In the genomic region with DNA sequence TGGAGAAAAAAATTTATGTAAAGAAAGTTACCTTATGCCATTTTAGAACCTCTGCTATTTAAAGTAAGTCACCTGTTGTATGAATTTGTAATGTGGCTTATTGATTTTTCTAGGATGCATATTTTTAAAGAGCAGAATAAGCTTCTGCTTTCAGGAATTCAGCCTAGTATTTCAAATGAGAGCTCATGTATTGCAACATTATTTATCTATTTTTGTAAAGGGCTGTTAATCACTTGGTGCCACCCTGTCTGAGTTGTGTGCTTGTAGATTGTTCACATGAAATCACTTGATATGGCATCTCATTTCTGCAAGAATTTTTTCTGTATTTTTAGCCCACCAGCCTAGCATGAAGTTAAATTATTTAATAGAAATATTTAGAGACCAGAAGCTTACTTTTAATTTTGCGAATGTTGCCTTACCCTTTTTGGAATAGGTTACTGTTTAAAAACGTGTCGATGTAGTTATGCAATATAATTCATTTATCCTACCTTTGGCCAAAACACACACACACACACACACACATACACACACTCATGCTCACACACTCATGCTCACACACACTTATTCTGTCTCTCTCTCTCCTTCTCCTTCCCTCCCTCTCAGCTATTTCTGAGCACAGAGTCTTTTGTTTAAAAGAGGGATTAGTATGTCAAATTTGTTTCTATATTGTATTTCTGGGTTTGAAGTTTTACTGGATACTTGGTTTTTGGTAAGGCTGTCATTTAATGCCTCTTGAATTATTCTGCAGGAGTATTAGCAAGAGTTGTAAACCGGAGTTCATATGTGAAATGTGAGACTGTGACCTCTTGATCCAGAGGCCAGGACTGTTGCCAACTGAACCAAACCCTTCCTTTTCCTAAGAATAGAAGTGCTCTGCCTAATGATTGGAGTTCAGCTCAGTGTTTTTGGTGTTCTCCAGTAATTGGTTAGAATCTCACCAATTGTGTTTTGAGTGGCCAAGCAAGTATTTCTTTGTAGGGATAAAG, we compare ENCODE assay signal across 11 cellular contexts. TPM values are rescaled to one million over a fixed set of nuclear protein-coding genes. Genes with fewer than 3 reads are reported as not detected.
DNase-seq lines count a peak whose midpoint lies in the region; ATAC-seq and TF ChIP-seq lines count a peak whose summit lies in the region.
"Had no signal": no experiment of that assay in that cellular context is flagged by ENCODE, and none has a peak within 500 bp of the region (broad histone marks: within the 10 kb centered on the region; RNA-seq: fewer than 3 reads in every experiment).

No MANE protein-coding gene starts in this region.

- no peak for TF ChIP-seq POLR2A in gastroesophageal sphincter (IDR thresholded peaks at IDR 0.05)

- ATAC-seq in RWPE2 (ENCODE audit: low read depth), result peak; percentile 66
- ATAC-seq in gastroesophageal sphincter, result peak; percentile 60
- ATAC-seq in GM19397 (IDR thresholded peaks at IDR 0.05; ENCODE audit: unreplicated experiment), result no peak
- no peak for ATAC-seq in GM21390 (IDR thresholded peaks at IDR 0.05; ENCODE audit: unreplicated experiment)
- ATAC-seq in HG02870 (IDR thresholded peaks at IDR 0.05; ENCODE audit: unreplicated experiment), result no peak
- ATAC-seq: CD8-positive, alpha-beta T cell had no signal

- H3K27me3 Mint-ChIP-seq in Calu3 (ENCODE audit: unreplicated experiment) (no peaks in the 10 kb centered on the region), progenitor cell of endocrine pancreas (no peaks in the 10 kb centered on the region)

- H3K27ac Mint-ChIP-seq in Calu3 (ENCODE audit: unreplicated experiment) (peak overlapping the region; percentile 59), progenitor cell of endocrine pancreas (peak overlapping the region; percentile 15)
- H3K27ac Mint-ChIP-seq: CD8-positive, alpha-beta T cell had no signal

- CTCF ChIA-PET in Calu3 (lab: Charles Lee), result interaction anchor here (0.7 kb wide), 2 partner anchors 12 to 118 kb away, joined by 3 read pairs; no protein-coding TSS in a partner anchor

- H3K4me3 Mint-ChIP-seq in Calu3 (ENCODE audit: low read depth, unreplicated experiment), result peak overlapping the region; percentile 15
- no peak overlapping the region for H3K4me3 Mint-ChIP-seq in progenitor cell of endocrine pancreas (ENCODE audit: low read depth)
- H3K4me3 Mint-ChIP-seq: CD8-positive, alpha-beta T cell had no signal

- DNase-seq in Calu3, result no peak
- DNase-seq in RWPE2 (ENCODE audit: low spot score), result no peak
- no peak for DNase-seq in progenitor cell of endocrine pancreas (ENCODE audit: low spot score, unreplicated experiment)
- no peak for DNase-seq in NCI-H1694 (lab: John Stamatoyannopoulos, UW)
- DNase-seq: activated CD4-positive, alpha-beta T cell treated with anti-CD3 and anti-CD28 coated beads for 48 hours; CD8-positive, alpha-beta T cell had no signal

- H3K4me1 Mint-ChIP-seq in Calu3 (ENCODE audit: low read depth, unreplicated experiment) (peaks cover 34% of the 10 kb centered on the region), progenitor cell of endocrine pancreas (ENCODE audit: low read depth) (peaks cover 43% of the 10 kb centered on the region)

- no peaks in the 10 kb centered on the region for H3K9me3 Mint-ChIP-seq in Calu3 (ENCODE audit: low read depth, unreplicated experiment)
- no peaks in the 10 kb centered on the region for H3K9me3 Mint-ChIP-seq in progenitor cell of endocrine pancreas (ENCODE audit: low read depth)
- H3K9me3 Mint-ChIP-seq: CD8-positive, alpha-beta T cell had no signal

- no peak overlapping the region for H3K4me3 ChIP-seq in RWPE2 (ENCODE audit: severe bottlenecking)
- no peak overlapping the region for H3K4me3 ChIP-seq in gastroesophageal sphincter

- WGBS in gastroesophageal sphincter (ENCODE audit: low coverage in 1 of 2), 2 donors, result 6 to 13% methylated on average over 4 of the region's 4 CpGs

- H3K4me1 ChIP-seq in RWPE2 (ENCODE audit: insufficient read depth, poor library complexity, severe bottlenecking), result peaks cover 45% of the 10 kb centered on the region
- peaks cover 11 to 98% (median 31%) of the 10 kb centered on the region in 3 donors for H3K4me1 ChIP-seq in gastroesophageal sphincter

- H3K36me3 Mint-ChIP-seq in Calu3 (ENCODE audit: insufficient read depth, unreplicated experiment) (peaks cover 11% of the 10 kb centered on the region), progenitor cell of endocrine pancreas (ENCODE audit: insufficient read depth) (peaks cover 11% of the 10 kb centered on the region)
- H3K36me3 Mint-ChIP-seq: CD8-positive, alpha-beta T cell had no signal

- peak overlapping the region; percentile 33 for H3K27ac ChIP-seq in RWPE2 (ENCODE audit: poor library complexity, severe bottlenecking)
- H3K27ac ChIP-seq in gastroesophageal sphincter, result peak overlapping the region; percentile 49 to 75 (median 64)
- H3K27ac ChIP-seq: KMS-11 had no signal

- no TSS peak for BruUV-seq in Calu3 (replicated peaks; lab: Mats Ljungman, UMichigan)

- intact Hi-C loops in Calu3 (cut with micrococcal nuclease; ENCODE audit: unreplicated experiment), result no loop called here

- H3K9me3 ChIP-seq in RWPE2 (ENCODE audit: severe bottlenecking) (no peaks in the 10 kb centered on the region), gastroesophageal sphincter (no peaks in the 10 kb centered on the region)

- TF ChIP-seq CTCF in Calu3 (IDR thresholded peaks at IDR 0.05; ENCODE audit: unreplicated experiment) (no peak), RWPE2 (IDR thresholded peaks at IDR 0.05; ENCODE audit: poor library complexity, severe bottlenecking) (no peak), gastroesophageal sphincter (IDR thresholded peaks at IDR 0.05) (no peak), progenitor cell of endocrine pancreas (IDR thresholded peaks at IDR 0.05; ENCODE audit: unreplicated experiment) (no peak)

- TF ChIP-seq EP300 in gastroesophageal sphincter (IDR thresholded peaks at IDR 0.05), result no peak

- peaks cover 45% of the 10 kb centered on the region for H3K36me3 ChIP-seq in RWPE2 (ENCODE audit: low read depth)
- H3K36me3 ChIP-seq in gastroesophageal sphincter, result no peaks in the 10 kb centered on the region

- H3K27me3 ChIP-seq in RWPE2 (ENCODE audit: insufficient read depth, poor library complexity, severe bottlenecking) (no peaks in the 10 kb centered on the region), gastroesophageal sphincter (no peaks in the 10 kb centered on the region)

RNA-seq across cellular contexts. Expression of a gene that starts 34.4 kb away (rescaled TPM):
- 57.5 and 64.7 TPM in 2 replicates for total RNA-seq in Calu3 (2022)
- total RNA-seq in gastroesophageal sphincter, result 100 to 1,000 TPM; 192 to 323 (median 278) TPM
- 199 and 204 TPM in 2 replicates for total RNA-seq in progenitor cell of endocrine pancreas
- total RNA-seq: CD8-positive, alpha-beta T cell had no signal

Comparison
In these comparisons a context has a peak if more than half of its experiments do, and no peak if none do; other contexts are left out.
1. ATAC-seq: peak in RWPE2 (single experiment) and gastroesophageal sphincter (single experiment); none in GM19397 (single experiment), GM21390 (single experiment) and HG02870 (single experiment).